Comparison of ENCODE assay signal across 8 cellular contexts in genomic region chr4:54090804-54091623, GRCh38. TPM values are rescaled to one million over a fixed set of nuclear protein-coding genes. Genes with fewer than 3 reads are reported as not detected.
A peak's percentile ranks its signal among the peaks of the same experiment; 100 is the strongest.
DNase-seq lines count a peak whose midpoint lies in the region; ATAC-seq and TF ChIP-seq lines count a peak whose summit lies in the region.

No MANE protein-coding gene starts in this region.

- no peak for TF ChIP-seq POLR2A in ovary (IDR thresholded peaks at IDR 0.05)

- H3K36me3 Mint-ChIP-seq in activated CD4-positive, alpha-beta memory T cell treated with anti-CD3 and anti-CD28 coated beads, Interleukin-2, amount 10 ng/mL, durations not matched to agents 7 days and 5 days (ENCODE audit: low read depth) = peaks cover 4% of the 10 kb centered on the region

- POLR2A ChIA-PET in activated CD4-positive, alpha-beta memory T cell treated with anti-CD3 and anti-CD28 coated beads, Interleukin-2, amount 10 ng/mL, durations not matched to agents 7 days and 5 days (lab: Charles Lee) = no interaction called here
- POLR2A ChIA-PET in HEK293T (lab: Yijun Ruan, JAX) = no interaction called here

- no peak overlapping the region for H3K27ac ChIP-seq in ovary

- H3K4me1 ChIP-seq in ovary (ENCODE audit: insufficient read depth) = peaks cover 5% of the 10 kb centered on the region

- DNase-seq in NCI-H1092 treated with DMSO at 0.1 percent for 48 hours (lab: John Stamatoyannopoulos, UW) (peak; percentile 40), NCI-H1092 (lab: John Stamatoyannopoulos, UW) (no peak), fibroblast of villous mesenchyme (ENCODE audit: low read depth) (peak; percentile 41), ovary (peak in 3 of 5 donors; percentile 37 to 54 (median 45)), HEK293T (ENCODE audit: extremely low spot score) (no peak)
- DNase-seq in activated CD4-positive, alpha-beta memory T cell treated with anti-CD3 and anti-CD28 coated beads, Interleukin-2, amount 10 ng/mL, durations not matched to agents 7 days and 5 days = no peak

- H3K9me3 ChIP-seq in ovary = no peaks in the 10 kb centered on the region

- no peak for TF ChIP-seq EP300 in ovary (IDR thresholded peaks at IDR 0.05)

- ATAC-seq in HG03025 (IDR thresholded peaks at IDR 0.05; ENCODE audit: low FRiP score, unreplicated experiment) (peak; percentile 63), GM21576 (IDR thresholded peaks at IDR 0.05; ENCODE audit: unreplicated experiment) (no peak)

- intact Hi-C loops in ovary (cut with DNase I) = no loop called here

- H3K27ac Mint-ChIP-seq in activated CD4-positive, alpha-beta memory T cell treated with anti-CD3 and anti-CD28 coated beads, Interleukin-2, amount 10 ng/mL, durations not matched to agents 7 days and 5 days = no peak overlapping the region

- H3K27me3 Mint-ChIP-seq in activated CD4-positive, alpha-beta memory T cell treated with anti-CD3 and anti-CD28 coated beads, Interleukin-2, amount 10 ng/mL, durations not matched to agents 7 days and 5 days = peaks cover 72% of the 10 kb centered on the region

- H3K27me3 ChIP-seq in ovary = no peaks in the 10 kb centered on the region

- H3K9me3 Mint-ChIP-seq in activated CD4-positive, alpha-beta memory T cell treated with anti-CD3 and anti-CD28 coated beads, Interleukin-2, amount 10 ng/mL, durations not matched to agents 7 days and 5 days = no peaks in the 10 kb centered on the region

- H3K4me1 Mint-ChIP-seq in activated CD4-positive, alpha-beta memory T cell treated with anti-CD3 and anti-CD28 coated beads, Interleukin-2, amount 10 ng/mL, durations not matched to agents 7 days and 5 days = peaks cover 17% of the 10 kb centered on the region

- 16 to 19% (median 17%) methylated on average over 27 of the region's 27 CpGs for WGBS in ovary, 3 donors

- CTCF ChIA-PET in activated CD4-positive, alpha-beta memory T cell treated with anti-CD3 and anti-CD28 coated beads, Interleukin-2, amount 10 ng/mL, durations not matched to agents 7 days and 5 days (lab: Charles Lee) = interaction anchor here (0.9 kb wide), 1 partner anchor 142 kb away, joined by 3 read pairs; no protein-coding TSS in a partner anchor
- CTCF ChIA-PET in HEK293T (lab: Yijun Ruan, JAX) = no interaction called here

- H3K36me3 ChIP-seq in ovary = no peaks in the 10 kb centered on the region

- H3K4me3 ChIP-seq in fibroblast of villous mesenchyme (ENCODE audit: low read depth, low read length) (peak overlapping the region; percentile 63), ovary (peak overlapping the region; percentile 33)

- TF ChIP-seq CTCF in fibroblast of villous mesenchyme (IDR thresholded peaks at IDR 0.05; ENCODE audit: insufficient read depth, low read depth, low read length) = no peak
- no peak for TF ChIP-seq CTCF in ovary (IDR thresholded peaks at IDR 0.05)

- peak overlapping the region; percentile 52 for H3K4me3 Mint-ChIP-seq in activated CD4-positive, alpha-beta memory T cell treated with anti-CD3 and anti-CD28 coated beads, Interleukin-2, amount 10 ng/mL, durations not matched to agents 7 days and 5 days

TF ChIP-seq in HEK293T, 16 proteins besides CTCF, POLR2A, EP300 and RAD21:
- TF ChIP-seq TARDBP (IDR thresholded peaks at IDR 0.05) = no peak
- no peak for TF ChIP-seq PKNOX1 (IDR thresholded peaks at IDR 0.05)
- no peak for TF ChIP-seq ZNF384 (IDR thresholded peaks at IDR 0.05)
TF ChIP-seq in HEK293T: peak in this region for 0.

RNA-seq across cellular contexts. Expression of gene GSX2, which starts 8.9 kb away (rescaled TPM):
- not detected for total RNA-seq in activated CD4-positive, alpha-beta memory T cell treated with anti-CD3 and anti-CD28 coated beads, Interleukin-2, amount 10 ng/mL, durations not matched to agents 7 days and 5 days
- total RNA-seq in fibroblast of villous mesenchyme = under 0.01 TPM in 1 of 2 replicates, not detected in the other
- total RNA-seq in ovary = not detected
- polyA plus RNA-seq in ovary = not detected

RNA-seq across cellular contexts. Expression of gene CHIC2, which starts 26.6 kb away (rescaled TPM):
- total RNA-seq in activated CD4-positive, alpha-beta memory T cell treated with anti-CD3 and anti-CD28 coated beads, Interleukin-2, amount 10 ng/mL, durations not matched to agents 7 days and 5 days = 10 to 100 TPM; 17.6 to 20.1 TPM
- total RNA-seq in fibroblast of villous mesenchyme (59.3 and 74.3 TPM in 2 replicates), ovary (10 to 100 TPM; 15.9 to 37.6 (median 18.3) TPM)
- polyA plus RNA-seq in ovary = 10 to 100 TPM; 14.7 to 23.6 TPM

Comparison
In these comparisons a context has a peak if more than half of its experiments do, and no peak if none do; other contexts are left out.
1. DNase-seq: peak in NCI-H1092 treated with DMSO at 0.1 percent for 48 hours (single experiment), fibroblast of villous mesenchyme (single experiment) and ovary (3 of 5); none in NCI-H1092 (single experiment), activated CD4-positive, alpha-beta memory T cell treated with anti-CD3 and anti-CD28 coated beads, Interleukin-2, amount 10 ng/mL, durations not matched to agents 7 days and 5 days (single experiment) and HEK293T (single experiment).